In genomic region chr9:112719292-112719691, GRCh38 we compare ENCODE assay signal across 15 cellular contexts. TPM values are rescaled to one million over a fixed set of nuclear protein-coding genes. Genes with fewer than 3 reads are reported as not detected.
DNase-seq lines count a peak whose midpoint lies in the region; ATAC-seq lines count a peak whose summit lies in the region.
"Had no signal": no experiment of that assay in that cellular context is flagged by ENCODE, and none has a peak within 500 bp of the region (broad histone marks: within the 10 kb centered on the region; RNA-seq: fewer than 3 reads in every experiment).

No MANE protein-coding gene starts in this region.

- peaks cover 11% of the 10 kb centered on the region for H3K4me1 Mint-ChIP-seq in activated T-helper 17 cell treated with anti-CD3 and anti-CD28 coated beads, Interleukin-2, amount 50 U/mL, for 72 hours
- H3K4me1 Mint-ChIP-seq in naive thymus-derived CD8-positive, alpha-beta T cell: peaks cover 0 to 22% (median 10%) of the 10 kb centered on the region in 4 donors

- ATAC-seq in GM18868 (IDR thresholded peaks at IDR 0.05; ENCODE audit: unreplicated experiment) (peak; percentile 22), Right ventricle myocardium superior (ENCODE audit: poor library complexity) (no peak)
- peak; percentile 7 for ATAC-seq in activated T-helper 17 cell treated with anti-CD3 and anti-CD28 coated beads, Interleukin-2, amount 50 U/mL, for 72 hours (replicated peaks)
- no peak for ATAC-seq in naive thymus-derived CD8-positive, alpha-beta T cell

- DNase-seq in AG20443 (ENCODE audit: low spot score) (peak; percentile 20), inferior parietal cortex (ENCODE audit: extremely low spot score) (no peak), Right ventricle myocardium superior (no peak), GM19240 (ENCODE audit: insufficient read length, low spot score) (no peak), NCI-H2081 treated with DMSO at 0.1 percent for 48 hours (lab: John Stamatoyannopoulos, UW) (no peak)
- no peak for DNase-seq in naive thymus-derived CD8-positive, alpha-beta T cell
- DNase-seq: activated CD4-positive, alpha-beta T cell treated with anti-CD3 and anti-CD28 coated beads, Interleukin-2, amount 50 U/mL, for 48 hours; anterior cingulate cortex; CD8-positive, alpha-beta memory T cell; NCI-H2227 treated with DMSO at 0.1 percent for 48 hours; nucleus accumbens; SJCRH30; upper lobe of left lung had no signal

- peak overlapping the region; percentile 44 for H3K27ac Mint-ChIP-seq in activated T-helper 17 cell treated with anti-CD3 and anti-CD28 coated beads, Interleukin-2, amount 50 U/mL, for 72 hours
- peak overlapping the region in 7 of 10 donors; percentile 3 to 69 (median 24) for H3K27ac Mint-ChIP-seq in naive thymus-derived CD8-positive, alpha-beta T cell

- peak overlapping the region; percentile 93 for H3K4me3 Mint-ChIP-seq in activated T-helper 17 cell treated with anti-CD3 and anti-CD28 coated beads, Interleukin-2, amount 50 U/mL, for 72 hours
- peak overlapping the region in 3 of 10 donors; percentile 26 to 91 (median 60) for H3K4me3 Mint-ChIP-seq in naive thymus-derived CD8-positive, alpha-beta T cell

- H3K27me3 Mint-ChIP-seq in activated T-helper 17 cell treated with anti-CD3 and anti-CD28 coated beads, Interleukin-2, amount 50 U/mL, for 72 hours: no peaks in the 10 kb centered on the region
- H3K27me3 Mint-ChIP-seq in naive thymus-derived CD8-positive, alpha-beta T cell: no peaks in the 10 kb centered on the region
- H3K27me3 Mint-ChIP-seq: CD8-positive, alpha-beta memory T cell had no signal

- peaks cover 14% of the 10 kb centered on the region for H3K36me3 Mint-ChIP-seq in activated T-helper 17 cell treated with anti-CD3 and anti-CD28 coated beads, Interleukin-2, amount 50 U/mL, for 72 hours (ENCODE audit: low read depth)
- no peaks in the 10 kb centered on the region for H3K36me3 Mint-ChIP-seq in naive thymus-derived CD8-positive, alpha-beta T cell

- POLR2A ChIA-PET in naive thymus-derived CD8-positive, alpha-beta T cell (lab: Charles Lee): interaction anchor here (0.6 to 3.2 kb wide), 2 partner anchors 27 to 30 kb away, joined by 5 to 18 read pairs; no protein-coding TSS in a partner anchor

- H3K9me3 Mint-ChIP-seq in activated T-helper 17 cell treated with anti-CD3 and anti-CD28 coated beads, Interleukin-2, amount 50 U/mL, for 72 hours: no peaks in the 10 kb centered on the region
- H3K9me3 Mint-ChIP-seq in naive thymus-derived CD8-positive, alpha-beta T cell: no peaks in the 10 kb centered on the region
- H3K9me3 Mint-ChIP-seq: CD8-positive, alpha-beta memory T cell had no signal

- intact Hi-C loops in Right ventricle myocardium superior (cut with DNase I): no loop called here

RNA-seq across cellular contexts. Expression of gene INIP, which starts 1.4 kb away (rescaled TPM):
- total RNA-seq in activated T-helper 17 cell treated with anti-CD3 and anti-CD28 coated beads, Interleukin-2, amount 50 U/mL, for 72 hours: 10 to 100 TPM; 30.7 to 34.6 TPM
- 10 to 100 TPM; 25.8 to 26.0 TPM for total RNA-seq in naive thymus-derived CD8-positive, alpha-beta T cell
- 10 to 100 TPM; 26.6 to 38.9 (median 38.5) TPM for polyA plus RNA-seq in naive thymus-derived CD8-positive, alpha-beta T cell
- 14.3 TPM for total RNA-seq in Right ventricle myocardium superior

RNA-seq across cellular contexts. Expression of gene SNX30, which starts 31.3 kb away (rescaled TPM):
- 1 to 10 TPM; 3.5 to 7.2 TPM for total RNA-seq in activated T-helper 17 cell treated with anti-CD3 and anti-CD28 coated beads, Interleukin-2, amount 50 U/mL, for 72 hours
- total RNA-seq in naive thymus-derived CD8-positive, alpha-beta T cell: 10 to 100 TPM; 10.3 to 10.4 TPM
- 1 to 10 TPM; 1.7 to 3.6 (median 2.2) TPM for polyA plus RNA-seq in naive thymus-derived CD8-positive, alpha-beta T cell
- total RNA-seq in Right ventricle myocardium superior: 4.5 TPM

Comparison
In these comparisons a context has a peak if more than half of its experiments do, and no peak if none do; other contexts are left out.
1. ATAC-seq: peak in GM18868 (single experiment) and activated T-helper 17 cell treated with anti-CD3 and anti-CD28 coated beads, Interleukin-2, amount 50 U/mL, for 72 hours (single experiment); none in naive thymus-derived CD8-positive, alpha-beta T cell (0 of 2) and Right ventricle myocardium superior (single experiment).